ENCODE assay signal across 8 cellular contexts in genomic region chr4:168831585-168831918, GRCh38.
DNase-seq lines count a peak whose midpoint lies in the region; ATAC-seq, FAIRE-seq and TF ChIP-seq lines count a peak whose summit lies in the region.

No MANE protein-coding gene starts in this region.

- DNase-seq in activated T-cell treated with anti-CD3 and anti-CD28 coated beads, Interleukin-2, amount 50 U/mL, for 24 hours, result no peak
- DNase-seq in activated T-cell treated with anti-CD3 and anti-CD28 coated beads for 4 hours, result no peak
- no peak for DNase-seq in RWPE2 (ENCODE audit: low spot score)
- DNase-seq in fibroblast of pulmonary artery (ENCODE audit: low read depth), result no peak
- no peak for DNase-seq in gastrocnemius medialis
- DNase-seq in D721Med (ENCODE audit: insufficient read length, low spot score), result no peak
- DNase-seq in NCI-H2029 treated with DMSO at 0.1 percent for 48 hours (lab: John Stamatoyannopoulos, UW), result no peak
- no peak for DNase-seq in islet precursor cell

- H3K27me3 ChIP-seq in RWPE2 (ENCODE audit: insufficient read depth, poor library complexity, severe bottlenecking), result no peaks in the 10 kb centered on the region
- H3K27me3 ChIP-seq in gastrocnemius medialis, result no peaks in the 10 kb centered on the region

- H3K4me1 Mint-ChIP-seq in activated T-cell treated with anti-CD3 and anti-CD28 coated beads, Interleukin-2, amount 50 U/mL, for 24 hours (ENCODE audit: low read depth), result peaks cover 14% of the 10 kb centered on the region

- 0 out of 3 replicates have a peak, but pooled peaks have one; percentile 1 for ATAC-seq in RWPE2 (ENCODE audit: low read depth)
- ATAC-seq in gastrocnemius medialis, result peak; percentile 13 to 25

- H3K4me3 Mint-ChIP-seq in activated T-cell treated with anti-CD3 and anti-CD28 coated beads, Interleukin-2, amount 50 U/mL, for 24 hours, result peak overlapping the region; percentile 76

- TF ChIP-seq POLR2A in gastrocnemius medialis (IDR thresholded peaks at IDR 0.05), result no peak

- H3K36me3 Mint-ChIP-seq in activated T-cell treated with anti-CD3 and anti-CD28 coated beads, Interleukin-2, amount 50 U/mL, for 24 hours (ENCODE audit: low read depth), result no peaks in the 10 kb centered on the region

- H3K4me3 ChIP-seq in RWPE2 (ENCODE audit: severe bottlenecking) (peak overlapping the region; percentile 82), fibroblast of pulmonary artery (replicated peaks; ENCODE audit: low read depth, low read length) (peak overlapping the region; percentile 93), gastrocnemius medialis (peak overlapping the region; percentile 74 to 96 (median 82))

- no peaks in the 10 kb centered on the region for H3K9me3 ChIP-seq in RWPE2 (ENCODE audit: severe bottlenecking)
- no peaks in the 10 kb centered on the region for H3K9me3 ChIP-seq in gastrocnemius medialis

- peaks cover 20% of the 10 kb centered on the region for H3K4me1 ChIP-seq in RWPE2 (ENCODE audit: insufficient read depth, poor library complexity, severe bottlenecking)
- peaks cover 26 to 29% of the 10 kb centered on the region in 2 donors for H3K4me1 ChIP-seq in gastrocnemius medialis

- TF ChIP-seq CTCF in RWPE2 (IDR thresholded peaks at IDR 0.05; ENCODE audit: poor library complexity, severe bottlenecking) (no peak), fibroblast of pulmonary artery (IDR thresholded peaks at IDR 0.05; ENCODE audit: low read length, missing control alignments) (no peak), gastrocnemius medialis (IDR thresholded peaks at IDR 0.05 in 4 of 5, conservative IDR thresholded peaks at IDR 0.05 in 1 of 5) (no peak), D721Med (IDR thresholded peaks at IDR 0.05; ENCODE audit: insufficient read depth, missing control alignments) (no peak)

- peaks cover 78% of the 10 kb centered on the region for H3K27me3 Mint-ChIP-seq in activated T-cell treated with anti-CD3 and anti-CD28 coated beads, Interleukin-2, amount 50 U/mL, for 24 hours

- H3K36me3 ChIP-seq in RWPE2 (ENCODE audit: low read depth) (peaks cover 24% of the 10 kb centered on the region), gastrocnemius medialis (no peaks in the 10 kb centered on the region)

- H3K9me3 Mint-ChIP-seq in activated T-cell treated with anti-CD3 and anti-CD28 coated beads, Interleukin-2, amount 50 U/mL, for 24 hours, result no peaks in the 10 kb centered on the region

- intact Hi-C loops in gastrocnemius medialis (cut with DNase I; ENCODE audit: low total_unique reads), result loop anchor here (1.0 to 5.0 kb wide), 5 partner anchors 14 to 244 kb away; no protein-coding TSS in a partner anchor

- in situ Hi-C loops in gastrocnemius medialis (cut with MboI; ENCODE audit: low sequenced_read_pairs in 4 of 4), result loop anchor here in 2 of 4 donors (5.0 to 10.0 kb wide), 2 partner anchors 86 to 117 kb away; no protein-coding TSS in a partner anchor

- H3K27ac ChIP-seq in RWPE2 (ENCODE audit: poor library complexity, severe bottlenecking) (peak overlapping the region; percentile 73), gastrocnemius medialis (peak overlapping the region; percentile 83 to 92 (median 89))

- no peak for FAIRE-seq in D721Med (lab: Jason Lieb, UNC)

- peak overlapping the region; percentile 64 for H3K27ac Mint-ChIP-seq in activated T-cell treated with anti-CD3 and anti-CD28 coated beads, Interleukin-2, amount 50 U/mL, for 24 hours
